9 cellular contexts compared by ENCODE assay signal in the genomic region with DNA sequence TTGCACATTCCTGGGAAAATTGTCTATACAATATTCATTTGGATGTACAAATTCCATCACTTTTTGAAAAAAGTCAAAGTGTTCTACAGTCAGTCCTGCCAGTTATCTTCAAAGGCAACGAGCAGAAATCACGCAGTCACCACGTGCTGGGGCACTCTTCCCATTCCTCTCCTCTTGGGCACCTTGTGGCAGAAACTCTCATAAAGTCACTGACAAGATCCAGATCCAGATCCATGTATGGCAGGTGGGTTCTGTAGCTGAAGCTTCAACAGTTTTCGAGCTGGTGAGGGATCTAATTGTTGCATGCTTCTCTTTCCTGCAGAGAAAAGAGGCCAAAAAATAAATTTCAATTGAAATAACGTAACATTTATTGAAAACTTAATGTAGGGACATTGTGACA.
"Had no signal": no experiment of that assay in that cellular context is flagged by ENCODE, and none has a peak within 500 bp of the region (broad histone marks: within the 10 kb centered on the region; RNA-seq: fewer than 3 reads in every experiment).

No MANE protein-coding gene starts in this region.

- H3K27ac ChIP-seq: GM23248 had no signal

- ATAC-seq: HCT116, K562 had no signal

- H3K4me1 ChIP-seq: HAP-1 had no signal

- H3K9ac ChIP-seq: GM23248 had no signal

- H3K4me3 ChIP-seq: GM23248, HAP-1, K562 had no signal

- DNase-seq: GM23248, GOT3, H7, HFFc6, IMR-90, KG1 had no signal

- H3K9me3 ChIP-seq: HAP-1 had no signal
